ENCODE assay signal across 22 cellular contexts in the genomic region with DNA sequence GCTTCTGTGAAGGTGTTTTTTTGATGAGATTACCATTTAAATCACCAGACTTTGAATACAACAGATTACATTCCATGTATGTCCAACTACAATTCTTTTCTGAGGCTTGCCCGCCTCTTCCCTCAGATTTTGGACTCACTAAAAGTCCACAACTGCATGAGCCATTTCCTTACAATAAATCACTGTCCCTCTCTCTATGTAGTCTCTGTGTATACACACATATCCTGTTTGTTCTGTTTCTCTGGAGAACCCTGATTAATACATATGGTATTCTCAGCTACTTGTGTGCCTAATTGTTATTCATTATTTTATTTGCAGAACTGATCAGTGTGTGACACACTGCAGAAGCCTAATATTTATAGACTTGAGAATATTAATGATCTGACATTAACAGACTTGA. TPM values are rescaled to one million over a fixed set of nuclear protein-coding genes. Genes with fewer than 3 reads are reported as not detected.
A peak's percentile ranks its signal among the peaks of the same experiment; 100 is the strongest.
DNase-seq lines count a peak whose midpoint lies in the region; ATAC-seq, FAIRE-seq and TF ChIP-seq lines count a peak whose summit lies in the region.
"Had no signal": no experiment of that assay in that cellular context is flagged by ENCODE, and none has a peak within 500 bp of the region (broad histone marks: within the 10 kb centered on the region; RNA-seq: fewer than 3 reads in every experiment).

No MANE protein-coding gene starts in this region.

- DNase-seq in HepG2 (ENCODE audit: low spot score) (peak; percentile 72), right lobe of liver (no peak), RWPE2 (ENCODE audit: low spot score) (no peak), fibroblast of the aortic adventitia (ENCODE audit: low read depth) (peak; percentile 22), KG1 (lab: John Stamatoyannopoulos, UW) (no peak), NCI-H1694 treated with DMSO at 0.1 percent for 48 hours (lab: John Stamatoyannopoulos, UW) (no peak)
- no peak for DNase-seq in activated naive CD4-positive, alpha-beta T cell treated with anti-CD3 and anti-CD28 coated beads, Interleukin-2, amount 50 U/mL, for 16 hours
- DNase-seq: activated CD4-positive, alpha-beta T cell treated with anti-CD3 and anti-CD28 coated beads, Interleukin-2, amount 10 ng/mL, durations not matched to agents 7 days and 5 days; activated gamma-delta T cell treated with Interleukin-2 at 50 U/mL for 16 hours; anterior cingulate cortex; CD4-positive, alpha-beta memory T cell; DND-41; left ventricle myocardium inferior; NCI-H1092 treated with DMSO at 0.1 percent for 48 hours; RPMI8226; stimulated activated naive CD4-positive, alpha-beta T cell treated with Interleukin-2 at 50 U/mL for 16 hours; trophoblast cell had no signal

- TF ChIP-seq RAD21 in HepG2 (CRISPR knock-in tag; IDR thresholded peaks at IDR 0.05): no peak

- in situ Hi-C loops in HepG2 (cut with HindIII; ENCODE audit: extremely low pct_ligation_motif_present, low pct_unique_long_range_greater_than_20kb): no loop called here

- H3K4me2 ChIP-seq in HepG2 (ENCODE audit: low read depth, low read length): no peak overlapping the region
- H3K4me2 ChIP-seq: A549 had no signal

- H3K4me1 ChIP-seq in HepG2 (ENCODE audit: insufficient read depth, low read length): peaks cover 46% of the 10 kb centered on the region
- H3K4me1 ChIP-seq in right lobe of liver: peaks cover 0 to 4% (median 2%) of the 10 kb centered on the region in 4 donors
- peaks cover 24% of the 10 kb centered on the region for H3K4me1 ChIP-seq in RWPE2 (ENCODE audit: insufficient read depth, poor library complexity, severe bottlenecking)
- H3K4me1 ChIP-seq: right atrium auricular region had no signal

- H3K9ac ChIP-seq in HepG2 (ENCODE audit: insufficient read depth, low read depth, low read length): no peak overlapping the region

- TF ChIP-seq POLR2A in HepG2 (IDR thresholded peaks at IDR 0.05; ENCODE audit: insufficient read depth in 1 of 2, low read depth in 2 of 2, low read length in 2 of 2): no peak
- no peak for TF ChIP-seq POLR2A in right lobe of liver (IDR thresholded peaks at IDR 0.05)

- FAIRE-seq in HepG2 (lab: Jason Lieb, UNC): no peak
- FAIRE-seq: endometrium had no signal

- H3K27ac ChIP-seq in HepG2 (ENCODE audit: extremely low read length, insufficient read depth, low read length) (no peak overlapping the region), right lobe of liver (no peak overlapping the region), RWPE2 (ENCODE audit: poor library complexity, severe bottlenecking) (peak overlapping the region; percentile 77)
- H3K27ac ChIP-seq: A549, left ventricle myocardium inferior, neutrophil, right atrium auricular region had no signal

- no peak for TF ChIP-seq CTCF in HepG2 (CRISPR knock-in tag; IDR thresholded peaks at IDR 0.05)
- TF ChIP-seq CTCF in right lobe of liver (IDR thresholded peaks at IDR 0.05): no peak
- no peak for TF ChIP-seq CTCF in RWPE2 (IDR thresholded peaks at IDR 0.05; ENCODE audit: poor library complexity, severe bottlenecking)
- no peak for TF ChIP-seq CTCF in fibroblast of the aortic adventitia (IDR thresholded peaks at IDR 0.05; ENCODE audit: insufficient read depth, low read length)

- H3K9me3 ChIP-seq in HepG2 (ENCODE audit: low read length) (no peaks in the 10 kb centered on the region), right lobe of liver (no peaks in the 10 kb centered on the region), RWPE2 (ENCODE audit: severe bottlenecking) (no peaks in the 10 kb centered on the region)
- H3K9me3 ChIP-seq: A549, left ventricle myocardium inferior, neutrophil, right atrium auricular region had no signal

- ATAC-seq in HepG2: no peak
- ATAC-seq in right lobe of liver: no peak
- peak; percentile 68 for ATAC-seq in RWPE2 (ENCODE audit: low read depth)
- ATAC-seq in GM19324 (IDR thresholded peaks at IDR 0.05; ENCODE audit: low FRiP score, unreplicated experiment): no peak
- ATAC-seq: A549 had no signal

- H3K27me3 ChIP-seq in HepG2 (ENCODE audit: control insufficient read depth in 1 of 2, insufficient read depth in 2 of 2, low read length in 2 of 2): no peaks in the 10 kb centered on the region; a peak in 1 of 5 replicates
- H3K27me3 ChIP-seq in right lobe of liver: no peaks in the 10 kb centered on the region
- no peaks in the 10 kb centered on the region for H3K27me3 ChIP-seq in RWPE2 (ENCODE audit: insufficient read depth, poor library complexity, severe bottlenecking)
- H3K27me3 ChIP-seq: right atrium auricular region had no signal

- H4K20me1 ChIP-seq in HepG2 (ENCODE audit: insufficient read depth, low read length): no peaks in the 10 kb centered on the region

- 32% methylated on average over 1 of the region's 1 CpG for WGBS in HepG2 (ENCODE audit: low lambda C conversion rate)
- 89% methylated on average over 1 of the region's 1 CpG for WGBS in right lobe of liver (ENCODE audit: insufficient coverage, low coverage, low lambda C conversion rate, missing lambda C conversion rate)

- peaks cover 17% of the 10 kb centered on the region for H3K79me2 ChIP-seq in HepG2 (ENCODE audit: insufficient read depth, low read length)

- intact Hi-C loops in HepG2 (cut with micrococcal nuclease; ENCODE audit: unreplicated experiment) (no loop called here), right lobe of liver (cut with DNase I) (no loop called here)

- POLR2A ChIA-PET in HepG2 (lab: Yijun Ruan, JAX): interaction anchor here (2.8 kb wide), 2 partner anchors 7 to 24 kb away, joined by 24 to 29 read pairs; a partner anchor contains a TSS

- TF ChIP-seq EP300 in HepG2 (IDR thresholded peaks at IDR 0.05; ENCODE audit: low read depth in 2 of 2, low read length in 2 of 2) (no peak), HepG2 (CRISPR knock-in tag; IDR thresholded peaks at IDR 0.05; ENCODE audit: borderline replicate concordance) (no peak)

- H3K4me3 ChIP-seq in HepG2 (replicated peaks in 1 of 3; ENCODE audit: insufficient read depth in 1 of 3, low read depth in 2 of 3, low read length in 3 of 3): no peak overlapping the region
- no peak overlapping the region for H3K4me3 ChIP-seq in right lobe of liver
- H3K4me3 ChIP-seq in RWPE2 (ENCODE audit: severe bottlenecking): no peak overlapping the region
- H3K4me3 ChIP-seq in fibroblast of the aortic adventitia (ENCODE audit: low read depth, low read length): no peak overlapping the region
- H3K4me3 ChIP-seq: A549, left ventricle myocardium inferior, right atrium auricular region had no signal

- no peaks in the 10 kb centered on the region for H3K36me3 ChIP-seq in HepG2 (replicated peaks in 1 of 2; ENCODE audit: control insufficient read depth in 1 of 2, insufficient read depth in 2 of 2, low read length in 2 of 2)
- H3K36me3 ChIP-seq in right lobe of liver: no peaks in the 10 kb centered on the region
- H3K36me3 ChIP-seq in RWPE2 (ENCODE audit: low read depth): no peaks in the 10 kb centered on the region
- H3K36me3 ChIP-seq: left ventricle myocardium inferior, neutrophil, right atrium auricular region had no signal

- no peak overlapping the region for H2AFZ ChIP-seq in HepG2 (ENCODE audit: low read length)

- BruUV-seq in HepG2 (replicated peaks; lab: Mats Ljungman, UMichigan): no TSS peak

- CTCF ChIA-PET in HepG2 (lab: Yijun Ruan, JAX; ENCODE audit: low intra/inter-chr PET ratio, low total read pairs): no interaction called here

RNA-seq across cellular contexts. Expression of a gene that starts 2.4 kb away (rescaled TPM):
- 34.2 and 35.2 TPM in 2 replicates for total RNA-seq in HepG2 (2016; rRNA removed; fragmentation: Illumina TruSeq; extraction: Trizol)
- 30.4 and 34.3 TPM in 2 replicates for total RNA-seq in HepG2 (2016; cell fraction: cytosol; rRNA removed; fragmentation: Illumina TruSeq; extraction: Trizol; ENCODE audit: low read depth)
- total RNA-seq in HepG2 (2016; cell fraction: insoluble cytoplasmic fraction; rRNA removed; fragmentation: Illumina TruSeq; extraction: Trizol): 33.9 and 35.4 TPM in 2 replicates
- total RNA-seq in HepG2 (2016; cell fraction: membrane; rRNA removed; fragmentation: Illumina TruSeq; extraction: Trizol): 22.8 and 24.9 TPM in 2 replicates
- 104 and 116 TPM in 2 replicates for total RNA-seq in HepG2 (2016; cell fraction: nucleus; rRNA removed; fragmentation: Illumina TruSeq; extraction: Trizol)
- 6.9 and 8.6 TPM in 2 replicates for polyA plus RNA-seq in HepG2 (2011; rRNA removed)
- polyA plus RNA-seq in HepG2 (2011; cell fraction: cytosol; rRNA removed): 3.3 and 4.8 TPM in 2 replicates
- polyA plus RNA-seq in HepG2 (2011; cell fraction: nucleus; rRNA removed): 7.2 and 8.4 TPM in 2 replicates
- 15.0 and 17.1 TPM in 2 replicates for polyA plus RNA-seq in HepG2 (2012)
- 3.4 and 3.6 TPM in 2 replicates for polyA plus RNA-seq in HepG2 (2016; cell fraction: cytosol; fragmentation: Illumina TruSeq; extraction: Trizol; ENCODE audit: low read depth)
- 22.0 and 22.6 TPM in 2 replicates for polyA plus RNA-seq in HepG2 (2016; cell fraction: insoluble cytoplasmic fraction; fragmentation: Illumina TruSeq; extraction: Trizol; ENCODE audit: low read depth)
- 5.8 and 6.4 TPM in 2 replicates for polyA plus RNA-seq in HepG2 (2016; cell fraction: membrane; fragmentation: Illumina TruSeq; extraction: Trizol; ENCODE audit: low read depth)
- polyA plus RNA-seq in HepG2 (2016; cell fraction: nucleus; fragmentation: Illumina TruSeq; extraction: Trizol; ENCODE audit: insufficient read depth, low read depth): 23.3 and 24.7 TPM in 2 replicates
- 7.9 and 21.8 TPM in 2 replicates for polyA minus RNA-seq in HepG2 (2011; rRNA and poly(A)+ RNA removed; ENCODE audit: low replicate concordance)
- polyA minus RNA-seq in HepG2 (2011; cell fraction: cytosol; rRNA and poly(A)+ RNA removed): 20.5 and 21.5 TPM in 2 replicates
- polyA minus RNA-seq in HepG2 (2011; cell fraction: nucleus; rRNA and poly(A)+ RNA removed): 195 and 223 TPM in 2 replicates
- 1 to 10 TPM; 3.0 to 5.7 (median 4.0) TPM for total RNA-seq in right lobe of liver
- 12.5 and 32.1 TPM in 2 replicates for total RNA-seq in fibroblast of the aortic adventitia (ENCODE audit: low replicate concordance)
- total RNA-seq: activated CD4-positive, alpha-beta T cell treated with anti-CD3 and anti-CD28 coated beads, Interleukin-2, amount 10 ng/mL, durations not matched to agents 7 days and 5 days had no signal

RNA-seq across cellular contexts. Expression of a gene that starts 22.9 kb away (rescaled TPM):
- total RNA-seq in HepG2 (2016; rRNA removed; fragmentation: Illumina TruSeq; extraction: Trizol): 2.9 and 3.3 TPM in 2 replicates
- 0.44 and 0.51 TPM in 2 replicates for total RNA-seq in HepG2 (2016; cell fraction: cytosol; rRNA removed; fragmentation: Illumina TruSeq; extraction: Trizol; ENCODE audit: low read depth)
- total RNA-seq in HepG2 (2016; cell fraction: insoluble cytoplasmic fraction; rRNA removed; fragmentation: Illumina TruSeq; extraction: Trizol): 3.2 and 3.8 TPM in 2 replicates
- total RNA-seq in HepG2 (2016; cell fraction: membrane; rRNA removed; fragmentation: Illumina TruSeq; extraction: Trizol): 1.3 and 2.0 TPM in 2 replicates
- total RNA-seq in HepG2 (2016; cell fraction: nucleus; rRNA removed; fragmentation: Illumina TruSeq; extraction: Trizol): 4.4 and 5.0 TPM in 2 replicates
- 0.60 and 1.9 TPM in 2 replicates for polyA plus RNA-seq in HepG2 (2011; rRNA removed)
- polyA plus RNA-seq in HepG2 (2011; cell fraction: cytosol; rRNA removed): 0.47 and 0.60 TPM in 2 replicates
- 0.29 and 0.43 TPM in 2 replicates for polyA plus RNA-seq in HepG2 (2011; cell fraction: nucleus; rRNA removed)
- polyA plus RNA-seq in HepG2 (2012): 0.44 and 1.4 TPM in 2 replicates
- 0.25 and 0.49 TPM in 2 replicates for polyA plus RNA-seq in HepG2 (2016; cell fraction: cytosol; fragmentation: Illumina TruSeq; extraction: Trizol; ENCODE audit: low read depth)
- 2.5 and 2.7 TPM in 2 replicates for polyA plus RNA-seq in HepG2 (2016; cell fraction: insoluble cytoplasmic fraction; fragmentation: Illumina TruSeq; extraction: Trizol; ENCODE audit: low read depth)
- polyA plus RNA-seq in HepG2 (2016; cell fraction: membrane; fragmentation: Illumina TruSeq; extraction: Trizol; ENCODE audit: low read depth): 0.44 and 0.46 TPM in 2 replicates
- 1.4 and 1.6 TPM in 2 replicates for polyA plus RNA-seq in HepG2 (2016; cell fraction: nucleus; fragmentation: Illumina TruSeq; extraction: Trizol; ENCODE audit: insufficient read depth, low read depth)
- 1.1 and 1.9 TPM in 2 replicates for polyA minus RNA-seq in HepG2 (2011; rRNA and poly(A)+ RNA removed; ENCODE audit: low replicate concordance)
- polyA minus RNA-seq in HepG2 (2011; cell fraction: cytosol; rRNA and poly(A)+ RNA removed): 0.26 and 2.6 TPM in 2 replicates
- 2.4 and 2.7 TPM in 2 replicates for polyA minus RNA-seq in HepG2 (2011; cell fraction: nucleus; rRNA and poly(A)+ RNA removed)
- total RNA-seq in right lobe of liver: under 1 TPM in 5 of 6 experiments, not detected in 1; 0.09 to 0.37 (median 0.18) TPM
- 0.49 and 1.2 TPM in 2 replicates for total RNA-seq in fibroblast of the aortic adventitia (ENCODE audit: low replicate concordance)
- total RNA-seq: activated CD4-positive, alpha-beta T cell treated with anti-CD3 and anti-CD28 coated beads, Interleukin-2, amount 10 ng/mL, durations not matched to agents 7 days and 5 days; CD4-positive, alpha-beta memory T cell had no signal
- polyA plus RNA-seq: CD4-positive, alpha-beta memory T cell had no signal

Comparison
In these comparisons a context has a peak if more than half of its experiments do, and no peak if none do; other contexts are left out.
1. DNase-seq: peak in HepG2 (single experiment) and fibroblast of the aortic adventitia (single experiment); none in right lobe of liver (0 of 3), RWPE2 (single experiment), KG1 (single experiment), NCI-H1694 treated with DMSO at 0.1 percent for 48 hours (single experiment) and activated naive CD4-positive, alpha-beta T cell treated with anti-CD3 and anti-CD28 coated beads, Interleukin-2, amount 50 U/mL, for 16 hours (single experiment).